ENCODE assay signal across 1 cellular context in the genomic region with DNA sequence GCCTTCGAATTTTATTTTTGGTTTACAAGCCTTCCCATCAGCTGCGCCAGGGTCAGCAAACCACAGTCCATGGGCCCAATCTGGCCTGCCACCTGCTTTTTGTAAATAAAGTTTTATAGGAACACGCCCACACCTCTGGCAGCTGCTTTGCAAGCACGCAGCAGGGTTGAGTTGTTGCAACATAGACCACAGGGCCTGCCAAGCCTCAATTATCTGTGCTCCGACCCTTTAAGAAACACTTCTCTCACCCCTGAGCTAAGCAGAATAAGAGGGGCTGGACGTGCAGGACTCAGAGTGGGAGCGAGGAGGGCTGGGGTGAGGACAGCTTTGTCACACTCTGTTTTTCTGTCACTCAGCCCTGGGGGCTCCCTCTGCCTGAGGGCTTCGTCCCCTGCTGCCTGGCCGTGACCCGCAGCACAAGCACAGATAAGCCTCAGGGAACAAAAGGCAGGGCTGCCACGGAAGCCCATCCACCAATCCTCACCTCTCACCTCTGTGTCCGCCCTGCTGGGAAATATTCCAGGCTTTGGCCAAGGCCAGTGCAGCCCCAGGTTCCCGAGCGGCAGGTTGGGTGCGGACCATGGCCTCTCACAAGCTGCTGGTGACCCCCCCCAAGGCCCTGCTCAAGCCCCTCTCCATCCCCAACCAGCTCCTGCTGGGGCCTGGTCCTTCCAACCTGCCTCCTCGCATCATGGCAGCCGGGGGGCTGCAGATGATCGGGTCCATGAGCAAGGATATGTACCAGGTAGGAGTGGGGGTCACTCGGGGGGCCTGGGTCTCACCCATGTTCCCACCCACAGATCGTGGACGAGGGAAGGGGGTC.
TF ChIP-seq lines count a peak whose summit lies in the region.

Gene AGXT, plus strand, starts transcription at position 539 of the 823 bp plus-strand sequence. Its CDS starts 42 bp downstream, at position 581.

TF ChIP-seq in Ishikawa, 13 proteins besides CTCF, POLR2A, EP300 and RAD21 (continued from another document):
- TF ChIP-seq REST (IDR thresholded peaks at IDR 0.05; ENCODE audit: low read depth) (no peak), NFIC (IDR thresholded peaks at IDR 0.05) (no peak), CREB1 (IDR thresholded peaks at IDR 0.05; ENCODE audit: low read depth) (no peak)
